In the genomic region with DNA sequence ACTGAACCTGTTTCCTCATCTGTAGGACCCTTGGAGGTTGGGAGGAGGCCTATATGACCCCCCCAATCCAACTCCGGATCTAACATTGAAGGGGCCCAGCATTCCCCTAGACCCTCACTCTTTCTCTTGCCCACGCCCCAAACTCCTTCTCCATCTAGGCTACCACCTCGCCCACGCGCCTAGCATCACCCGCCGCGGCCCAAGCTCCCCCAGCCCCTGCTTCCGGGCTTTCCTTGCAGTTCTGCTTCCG, we compare ENCODE assay signal across 8 cellular contexts. TPM values are rescaled to one million over a fixed set of nuclear protein-coding genes. Genes with fewer than 3 reads are reported as not detected.
DNase-seq lines count a peak whose midpoint lies in the region; ATAC-seq, FAIRE-seq and TF ChIP-seq lines count a peak whose summit lies in the region.

No MANE protein-coding gene starts in this region.

- H2BK15ac ChIP-seq in H1 (ENCODE audit: low read length): no peak overlapping the region
- peak overlapping the region; percentile 77 for H2BK15ac ChIP-seq in neuronal stem cell (ENCODE audit: low read length)

- no peak for FAIRE-seq in H1 (lab: Jason Lieb, UNC)

- H3K4me1 ChIP-seq in H1 (replicated peaks in 1 of 4; ENCODE audit: control insufficient read depth in 3 of 4, insufficient read depth in 4 of 4, low read length in 3 of 4) (peaks cover 0 to 2% (median 0%) of the 10 kb centered on the region in 4 experiments; a peak in 2 of 7 replicates), neuronal stem cell (ENCODE audit: control insufficient read depth in 2 of 2, insufficient read depth in 1 of 2, low read depth in 1 of 2, low read length in 2 of 2) (no peaks in the 10 kb centered on the region), uterus (no peaks in the 10 kb centered on the region)

- H2AK5ac ChIP-seq in H1 (ENCODE audit: low read depth, low read length): no peak overlapping the region
- no peak overlapping the region for H2AK5ac ChIP-seq in neuronal stem cell (ENCODE audit: low read depth, low read length)

- DNase-seq in cardiac septum (ENCODE audit: low spot score) (peak; percentile 83), left ventricle myocardium superior (no peak), H1 (ENCODE audit: low read depth in 1 of 2, low spot score in 2 of 2) (no peak), neuronal stem cell (ENCODE audit: low spot score) (no peak), uterus (peak; percentile 40 to 50)

- H3K9me3 ChIP-seq in H1 (ENCODE audit: insufficient read depth in 2 of 2, low read depth in 1 of 2, low read length in 1 of 2): no peaks in the 10 kb centered on the region
- H3K9me3 ChIP-seq in neuronal stem cell (replicated peaks in 1 of 2; ENCODE audit: control insufficient read depth in 2 of 2, insufficient read depth in 1 of 2, low read depth in 1 of 2, low read length in 2 of 2): peaks cover 0 to 13% of the 10 kb centered on the region in 2 donors
- no peaks in the 10 kb centered on the region for H3K9me3 ChIP-seq in uterus

- no peak overlapping the region for H3K14ac ChIP-seq in H1 (ENCODE audit: insufficient read length)
- peak overlapping the region; percentile 87 for H3K14ac ChIP-seq in neuronal stem cell (ENCODE audit: low read length)

- TF ChIP-seq RAD21 in H1 (IDR thresholded peaks at IDR 0.05 in 1 of 2, conservative IDR thresholded peaks at IDR 0.05 in 1 of 2; ENCODE audit: low read depth in 2 of 2, low read length in 2 of 2): no peak

- H2BK12ac ChIP-seq in H1 (ENCODE audit: low read depth, low read length) (peak overlapping the region; percentile 71; the same call in 1 of the 2 replicates), neuronal stem cell (ENCODE audit: low read length) (no peak overlapping the region)

- H4K20me1 ChIP-seq in H1 (replicated peaks in 1 of 2; ENCODE audit: control insufficient read depth in 1 of 2, insufficient read depth in 2 of 2, low read length in 2 of 2): peaks cover 0 to 2% of the 10 kb centered on the region in 2 experiments

- H3K18ac ChIP-seq in H1 (ENCODE audit: extremely low read depth, low read length) (peak overlapping the region; percentile 76), neuronal stem cell (ENCODE audit: low read length) (peak overlapping the region; percentile 98)

- CTCF ChIA-PET in H1 (lab: Charles Lee; ENCODE audit: partially characterized antibody): interaction anchor here (0.6 to 6.0 kb wide), 13 partner anchors 9 to 128 kb away, joined by 3 to 28 read pairs (median 5); partner anchors contain the start of gene SMARCD1

- H3K23ac ChIP-seq in H1 (ENCODE audit: insufficient read length): no peak overlapping the region
- H3K23ac ChIP-seq in neuronal stem cell (ENCODE audit: low read depth, low read length, poor library complexity): peak overlapping the region; percentile 57

- intact Hi-C loops in cardiac septum (cut with DNase I): loop anchor here (2.0 to 10.0 kb wide), 3 partner anchors 34 to 84 kb away; partner anchors contain the start of gene COX14
- intact Hi-C loops in left ventricle myocardium superior (cut with micrococcal nuclease): loop anchor here (10.0 kb wide), 1 partner anchor 52 kb away; the partner anchor contains the start of gene COX14
- intact Hi-C loops in uterus (cut with DNase I; ENCODE audit: low total_unique reads): no loop called here

- no peak overlapping the region for H2BK20ac ChIP-seq in H1 (ENCODE audit: low read length)

- no peaks in the 10 kb centered on the region for H3K79me1 ChIP-seq in H1 (ENCODE audit: low read depth, low read length)
- H3K79me1 ChIP-seq in neuronal stem cell (ENCODE audit: low read depth, low read length): no peaks in the 10 kb centered on the region

- peaks cover 5% of the 10 kb centered on the region for H3K23me2 ChIP-seq in H1 (ENCODE audit: low read depth, low read length)

- H3K36me3 ChIP-seq in H1 (ENCODE audit: control insufficient read depth in 2 of 4, insufficient read depth in 4 of 4, low read length in 3 of 4) (no peaks in the 10 kb centered on the region; a peak in 1 of 8 replicates), neuronal stem cell (replicated peaks in 1 of 2; ENCODE audit: control insufficient read depth in 2 of 2, insufficient read depth in 2 of 2, low read length in 2 of 2) (peaks cover 0 to 11% of the 10 kb centered on the region in 2 donors), uterus (no peaks in the 10 kb centered on the region)

- POLR2A ChIA-PET in H1 (lab: Charles Lee; ENCODE audit: partially characterized antibody): interaction anchor here (0.7 to 3.3 kb wide), 31 partner anchors 9 to 235 kb away, joined by 3 to 33 read pairs (median 4); partner anchors contain the start of genes COX14, GPD1, LIMA1 and SMARCD1

- H2AFZ ChIP-seq in H1 (ENCODE audit: low read length) (0 out of 2 replicates have a peak overlapping the region, but pooled peaks have one; percentile 3), neuronal stem cell (ENCODE audit: low read length) (peak overlapping the region; percentile 99)

- WGBS in H1 (ENCODE audit: extremely low coverage in 1 of 2, insufficient coverage in 1 of 2, insufficient read length in 1 of 2, insufficient replicate concordance in 2 of 2, low coverage in 1 of 2, low lambda C conversion rate in 2 of 2, missing lambda C conversion rate in 1 of 2), 2 experiments: 1% methylated on average over 9 of the region's 10 CpGs; no CpG with 5 or more reads in 1 of the 2 experiments
- WGBS in neuronal stem cell (ENCODE audit: extremely low coverage in 2 of 2, insufficient read length in 2 of 2, insufficient replicate concordance in 1 of 2), 2 donors: no CpG with 5 or more reads among the region's 10 CpGs

- no peak overlapping the region for H4K5ac ChIP-seq in H1 (ENCODE audit: insufficient read length, low read depth, low read length)

- no peak overlapping the region for H4K8ac ChIP-seq in H1 (ENCODE audit: extremely low read depth, insufficient read depth, low read length)
- H4K8ac ChIP-seq in neuronal stem cell (ENCODE audit: low read depth, low read length): no peak overlapping the region

- no peak for TF ChIP-seq CTCF in WI38 (IDR thresholded peaks at IDR 0.05; ENCODE audit: low read depth, low read length)
- TF ChIP-seq CTCF in H1 (IDR thresholded peaks at IDR 0.05; ENCODE audit: control extremely low read depth in 1 of 3, insufficient read depth in 1 of 3, low read depth in 1 of 3, low read length in 3 of 3): no peak
- no peak for TF ChIP-seq CTCF in uterus (IDR thresholded peaks at IDR 0.05)

- H3K56ac ChIP-seq in H1 (replicated peaks; ENCODE audit: insufficient read length, low read depth, low read length): no peak overlapping the region

- ATAC-seq in left ventricle myocardium superior (no peak), GM18505 (IDR thresholded peaks at IDR 0.05; ENCODE audit: unreplicated experiment) (no peak), GM19452 (IDR thresholded peaks at IDR 0.05; ENCODE audit: unreplicated experiment) (no peak)

- TF ChIP-seq EP300 in H1 (IDR thresholded peaks at IDR 0.05; ENCODE audit: borderline replicate concordance in 1 of 2, low read depth in 2 of 2, low read length in 2 of 2): no peak

- no peak for TF ChIP-seq POLR2A in H1 (IDR thresholded peaks at IDR 0.05; ENCODE audit: control extremely low read depth in 1 of 2, low read depth in 2 of 2, low read length in 2 of 2)
- no peak for TF ChIP-seq POLR2A in uterus (IDR thresholded peaks at IDR 0.05)
- no peak for TF ChIP-seq POLR2A in GM18505 (IDR thresholded peaks at IDR 0.05; ENCODE audit: borderline replicate concordance, extremely low read depth, insufficient read depth, insufficient read length)

- H3K27ac ChIP-seq in H1 (ENCODE audit: low read depth, low read length) (peak overlapping the region; percentile 74), neuronal stem cell (replicated peaks; ENCODE audit: low read length) (peak overlapping the region; percentile 98), uterus (peak overlapping the region; percentile 85 to 93)

- H3K79me2 ChIP-seq in H1 (ENCODE audit: control insufficient read depth in 1 of 2, insufficient read depth in 2 of 2, low read length in 2 of 2): peaks cover 10 to 48% of the 10 kb centered on the region in 2 experiments

- peak overlapping the region; percentile 88 to 93 for H3K4me2 ChIP-seq in H1 (ENCODE audit: insufficient read depth in 1 of 2, low read depth in 2 of 2, low read length in 2 of 2)
- peak overlapping the region; percentile 58 for H3K4me2 ChIP-seq in neuronal stem cell (ENCODE audit: insufficient read depth, low read length, poor library complexity, severe bottlenecking)

- H3K27me3 ChIP-seq in H1 (replicated peaks in 1 of 4; ENCODE audit: control insufficient read depth in 3 of 4, extremely low read depth in 1 of 4, insufficient read depth in 3 of 4, low read length in 3 of 4) (no peaks in the 10 kb centered on the region), neuronal stem cell (ENCODE audit: control insufficient read depth in 3 of 3, insufficient read depth in 3 of 3, low read depth in 1 of 3, low read length in 3 of 3) (no peaks in the 10 kb centered on the region), uterus (no peaks in the 10 kb centered on the region)

- H3K4me3 ChIP-seq in WI38 (ENCODE audit: low read depth, low read length): peak overlapping the region; percentile 69
- H3K4me3 ChIP-seq in H1 (ENCODE audit: extremely low read depth in 1 of 4, insufficient read depth in 2 of 4, low read depth in 3 of 4, low read length in 4 of 4): peak overlapping the region; percentile 51 to 91 (median 82)
- peak overlapping the region; percentile 86 to 95 for H3K4me3 ChIP-seq in neuronal stem cell (ENCODE audit: low read length in 2 of 2)
- peak overlapping the region; percentile 63 to 78 for H3K4me3 ChIP-seq in uterus

- H4K91ac ChIP-seq in H1 (replicated peaks; ENCODE audit: insufficient read length, low read length): no peak overlapping the region
- no peak overlapping the region for H4K91ac ChIP-seq in neuronal stem cell (ENCODE audit: low read depth, low read length, poor library complexity)

- H3K9ac ChIP-seq in H1 (replicated peaks in 1 of 4; ENCODE audit: extremely low read depth in 1 of 4, low read depth in 3 of 4, low read length in 3 of 4) (peak overlapping the region in 3 of 4 experiments; percentile 67 to 88 (median 84); a peak in 6 of 7 replicates), neuronal stem cell (ENCODE audit: low read depth, low read length, poor library complexity) (peak overlapping the region; percentile 65)

- H2BK5ac ChIP-seq in H1 (ENCODE audit: low read depth, low read length): peak overlapping the region; percentile 86
- H2BK5ac ChIP-seq in neuronal stem cell (ENCODE audit: low read length): peak overlapping the region; percentile 97

- H3K4ac ChIP-seq in H1 (replicated peaks; ENCODE audit: insufficient read length, low read depth, low read length) (no peak overlapping the region), neuronal stem cell (ENCODE audit: low read length) (no peak overlapping the region)

- no peak overlapping the region for H2BK120ac ChIP-seq in H1 (replicated peaks; ENCODE audit: low read depth, low read length)
- no peak overlapping the region for H2BK120ac ChIP-seq in neuronal stem cell (ENCODE audit: low read depth, low read length)

RNA-seq across cellular contexts. Expression of gene CERS5, which starts 0.5 kb away (rescaled TPM):
- total RNA-seq in cardiac septum (18.9 TPM), left ventricle myocardium superior (9.4 TPM), uterus (10 to 100 TPM in 3 of 4 donors, 1 to 10 TPM in 1; 9.1 to 73.9 (median 40.5) TPM)
- total RNA-seq in H1 (2021; fragmentation: NEBNext Ultra II Directional; extraction: Animal tissue kit (Norgen Biotek cat#: 25700)): 58.5 and 69.2 TPM in 2 replicates
- 75.8 and 119 TPM in 2 replicates for polyA plus RNA-seq in H1 (2011; rRNA removed)
- 67.9 TPM for polyA plus RNA-seq in H1 (2011; cell fraction: cytosol; rRNA removed)
- 66.1 TPM for polyA plus RNA-seq in H1 (2011; cell fraction: nucleus; rRNA removed)
- 49.6 to 66.4 TPM (median 60.5 TPM) in 4 replicates for polyA plus RNA-seq in H1 (2012, experiment 1 of 2)
- 37.1 TPM for polyA plus RNA-seq in H1 (2012, experiment 2 of 2)
- polyA plus RNA-seq in H1 (2013, experiment 1 of 2): 49.5 TPM
- polyA plus RNA-seq in H1 (2013, experiment 2 of 2): 56.9 TPM
- polyA minus RNA-seq in H1 (2011; rRNA and poly(A)+ RNA removed): 146 TPM in 2 replicates
- 36.5 TPM for polyA minus RNA-seq in H1 (2011; cell fraction: cytosol; rRNA and poly(A)+ RNA removed)
- polyA minus RNA-seq in H1 (2011; cell fraction: nucleus; rRNA and poly(A)+ RNA removed): 80.0 TPM
- 40.1 TPM for polyA plus RNA-seq in neuronal stem cell (2013, experiment 1 of 2)
- 38.0 TPM for polyA plus RNA-seq in neuronal stem cell (2013, experiment 2 of 2)

RNA-seq across cellular contexts. Expression of gene COX14, which starts 54.7 kb away (rescaled TPM):
- total RNA-seq in cardiac septum (152 TPM), left ventricle myocardium superior (237 TPM), uterus (100 to 1,000 TPM in 1 of 4 donors, 10 to 100 TPM in 3; 14.3 to 121 (median 45.4) TPM)
- 38.5 and 40.1 TPM in 2 replicates for total RNA-seq in H1 (2021; fragmentation: NEBNext Ultra II Directional; extraction: Animal tissue kit (Norgen Biotek cat#: 25700))
- 84.3 and 102 TPM in 2 replicates for polyA plus RNA-seq in H1 (2011; rRNA removed)
- 79.1 TPM for polyA plus RNA-seq in H1 (2011; cell fraction: cytosol; rRNA removed)
- polyA plus RNA-seq in H1 (2011; cell fraction: nucleus; rRNA removed): 51.9 TPM
- 47.2 to 55.2 TPM (median 54.2 TPM) in 4 replicates for polyA plus RNA-seq in H1 (2012, experiment 1 of 2)
- 82.9 TPM for polyA plus RNA-seq in H1 (2012, experiment 2 of 2)
- polyA plus RNA-seq in H1 (2013, experiment 1 of 2): 70.4 TPM
- polyA plus RNA-seq in H1 (2013, experiment 2 of 2): 71.0 TPM
- polyA minus RNA-seq in H1 (2011; rRNA and poly(A)+ RNA removed): 22.0 and 26.2 TPM in 2 replicates
- 15.9 TPM for polyA minus RNA-seq in H1 (2011; cell fraction: cytosol; rRNA and poly(A)+ RNA removed)
- 20.6 TPM for polyA minus RNA-seq in H1 (2011; cell fraction: nucleus; rRNA and poly(A)+ RNA removed)
- polyA plus RNA-seq in neuronal stem cell (2013, experiment 1 of 2): 49.2 TPM
- polyA plus RNA-seq in neuronal stem cell (2013, experiment 2 of 2): 48.1 TPM

Comparison
In these comparisons a context has a peak if more than half of its experiments do, and no peak if none do; other contexts are left out.
1. DNase-seq: peak in cardiac septum (single experiment) and uterus (2 of 2); none in left ventricle myocardium superior (single experiment), H1 (0 of 2) and neuronal stem cell (single experiment).
2. Peak in every context shown above with its lines, with median percentiles within 50 percentile points of each other: H3K4me3 ChIP-seq and H3K27ac ChIP-seq.